1 cellular context compared by ENCODE assay signal in the genomic region with DNA sequence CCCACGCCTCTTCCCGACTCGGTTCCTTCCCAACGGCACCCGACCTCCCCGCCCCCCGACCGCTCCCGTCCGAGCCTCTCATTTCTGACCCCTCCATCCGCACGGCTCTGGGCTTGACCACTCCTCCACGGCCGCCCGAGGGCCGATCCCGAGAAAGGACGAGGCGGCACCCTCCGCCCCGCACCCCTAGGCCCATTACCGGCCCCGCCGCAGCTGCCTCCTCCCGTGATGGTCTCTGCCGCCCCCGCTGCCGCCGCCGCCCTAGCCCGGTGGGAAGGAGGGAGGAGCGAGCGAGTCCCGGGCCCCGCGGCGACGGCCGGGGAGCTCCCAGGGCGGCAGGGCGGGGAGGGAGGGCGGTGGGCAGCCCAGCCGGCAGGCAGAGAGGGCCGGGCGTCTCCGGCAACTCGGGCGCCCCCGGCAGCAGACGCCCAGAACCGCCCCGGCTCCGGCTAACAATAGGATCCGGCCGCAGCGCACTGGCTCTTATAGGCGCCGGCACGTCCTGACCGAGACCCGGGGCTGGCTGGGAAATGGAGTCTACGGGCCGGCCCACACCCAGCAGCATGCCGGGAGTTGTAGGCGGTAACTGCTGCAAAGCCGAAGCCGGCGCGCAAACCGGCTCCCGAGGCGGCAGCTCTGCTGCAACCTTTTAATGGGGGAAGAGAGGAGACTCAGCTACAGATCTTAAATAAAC.
TF ChIP-seq lines count a peak whose summit lies in the region.

A gene with protein sequence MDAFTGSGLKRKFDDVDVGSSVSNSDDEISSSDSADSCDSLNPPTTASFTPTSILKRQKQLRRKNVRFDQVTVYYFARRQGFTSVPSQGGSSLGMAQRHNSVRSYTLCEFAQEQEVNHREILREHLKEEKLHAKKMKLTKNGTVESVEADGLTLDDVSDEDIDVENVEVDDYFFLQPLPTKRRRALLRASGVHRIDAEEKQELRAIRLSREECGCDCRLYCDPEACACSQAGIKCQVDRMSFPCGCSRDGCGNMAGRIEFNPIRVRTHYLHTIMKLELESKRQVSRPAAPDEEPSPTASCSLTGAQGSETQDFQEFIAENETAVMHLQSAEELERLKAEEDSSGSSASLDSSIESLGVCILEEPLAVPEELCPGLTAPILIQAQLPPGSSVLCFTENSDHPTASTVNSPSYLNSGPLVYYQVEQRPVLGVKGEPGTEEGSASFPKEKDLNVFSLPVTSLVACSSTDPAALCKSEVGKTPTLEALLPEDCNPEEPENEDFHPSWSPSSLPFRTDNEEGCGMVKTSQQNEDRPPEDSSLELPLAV (minus strand): TSS at position 457 of the 694 bp plus-strand sequence. CDS start 7,035 bp downstream, outside the sequence.

TF ChIP-seq in HepG2, 621 proteins besides CTCF, POLR2A, EP300 and RAD21 (continued from another document and continues in another):
- TF ChIP-seq, protein P1, sequence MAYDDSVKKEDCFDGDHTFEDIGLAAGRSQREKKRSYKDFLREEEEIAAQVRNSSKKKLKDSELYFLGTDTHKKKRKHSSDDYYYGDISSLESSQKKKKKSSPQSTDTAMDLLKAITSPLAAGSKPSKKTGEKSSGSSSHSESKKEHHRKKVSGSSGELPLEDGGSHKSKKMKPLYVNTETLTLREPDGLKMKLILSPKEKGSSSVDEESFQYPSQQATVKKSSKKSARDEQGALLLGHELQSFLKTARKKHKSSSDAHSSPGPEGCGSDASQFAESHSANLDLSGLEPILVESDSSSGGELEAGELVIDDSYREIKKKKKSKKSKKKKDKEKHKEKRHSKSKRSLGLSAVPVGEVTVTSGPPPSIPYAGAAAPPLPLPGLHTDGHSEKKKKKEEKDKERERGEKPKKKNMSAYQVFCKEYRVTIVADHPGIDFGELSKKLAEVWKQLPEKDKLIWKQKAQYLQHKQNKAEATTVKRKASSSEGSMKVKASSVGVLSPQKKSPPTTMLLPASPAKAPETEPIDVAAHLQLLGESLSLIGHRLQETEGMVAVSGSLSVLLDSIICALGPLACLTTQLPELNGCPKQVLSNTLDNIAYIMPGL (CRISPR knock-in tag; IDR thresholded peaks at IDR 0.05; ENCODE audit: borderline replicate concordance in 1 of 2, low read depth in 1 of 2) = peak in 1 of 2 experiments; percentile 84; a peak in 2 of 4 replicates
- TF ChIP-seq SRSF1 (optimal IDR thresholded peaks at IDR 0.05; ENCODE audit: low read depth, low read length) (peak; percentile 89), GZF1 (CRISPR knock-in tag; IDR thresholded peaks at IDR 0.05) (peak; percentile 69), YEATS2 (CRISPR knock-in tag; IDR thresholded peaks at IDR 0.05; ENCODE audit: borderline replicate concordance) (peak; percentile 28; the same call in 1 of the 2 replicates), ESRRA (CRISPR knock-in tag; IDR thresholded peaks at IDR 0.05; ENCODE audit: low read depth) (0 out of 2 replicates have a peak, but pooled peaks have one; percentile 32), ZNF543 (CRISPR knock-in tag; IDR thresholded peaks at IDR 0.05) (no peak), ZKSCAN5 (CRISPR knock-in tag; IDR thresholded peaks at IDR 0.05) (peak; percentile 18; the same call in 1 of the 2 replicates), TBP (CRISPR knock-in tag; IDR thresholded peaks at IDR 0.05) (no peak), FOXC1 (CRISPR knock-in tag; IDR thresholded peaks at IDR 0.05; ENCODE audit: borderline replicate concordance) (peak; percentile 83; the same call in 1 of the 2 replicates), MTA1 (CRISPR knock-in tag; IDR thresholded peaks at IDR 0.05; ENCODE audit: borderline replicate concordance) (0 out of 2 replicates have a peak, but pooled peaks have one; percentile 15), ZBTB20 (CRISPR knock-in tag; IDR thresholded peaks at IDR 0.05; ENCODE audit: borderline replicate concordance, low read depth) (peak; percentile 51; the same call in 1 of the 2 replicates), SRSF4 (IDR thresholded peaks at IDR 0.05; ENCODE audit: low read depth, low read length, poor library complexity, severe bottlenecking) (no peak), CHCHD3 (CRISPR knock-in tag; IDR thresholded peaks at IDR 0.05) (peak; percentile 49; the same call in 1 of the 2 replicates), JUND (CRISPR knock-in tag; IDR thresholded peaks at IDR 0.05) (no peak), YY1 (IDR thresholded peaks at IDR 0.05; ENCODE audit: insufficient read depth, insufficient replicate concordance, low read depth, low read length) (peak; percentile 76), SIN3B (IDR thresholded peaks at IDR 0.05; ENCODE audit: low read length) (peak; percentile 56; the same call in 1 of the 2 replicates), ZNF747 (CRISPR knock-in tag; IDR thresholded peaks at IDR 0.05; ENCODE audit: borderline replicate concordance) (0 out of 2 replicates have a peak, but pooled peaks have one; percentile 58), KLF16 (CRISPR knock-in tag; IDR thresholded peaks at IDR 0.05) (peak in 1 of 2 experiments; percentile 58; a peak in 1 of 4 replicates), ZNF263 (CRISPR knock-in tag; IDR thresholded peaks at IDR 0.05) (peak; percentile 19; the same call in 1 of the 2 replicates), ZNF776 (CRISPR knock-in tag; IDR thresholded peaks at IDR 0.05) (peak; percentile 53; the same call in 1 of the 2 replicates), KAT8 (CRISPR knock-in tag; IDR thresholded peaks at IDR 0.05) (peak; percentile 84), ZNF296 (CRISPR knock-in tag; conservative IDR thresholded peaks at IDR 0.05) (0 out of 2 replicates have a peak, but pooled peaks have one; percentile 56), PHF5A (CRISPR knock-in tag; IDR thresholded peaks at IDR 0.05; ENCODE audit: low read depth, unreplicated experiment) (peak; percentile 71), YEATS4 (CRISPR knock-in tag; IDR thresholded peaks at IDR 0.05; ENCODE audit: borderline replicate concordance) (peak; percentile 66), ETV6 (CRISPR knock-in tag; conservative IDR thresholded peaks at IDR 0.05) (peak; percentile 75; the same call in 1 of the 2 replicates), CBFB (CRISPR knock-in tag; IDR thresholded peaks at IDR 0.05) (peak; percentile 53; the same call in 1 of the 2 replicates), SUZ12 (IDR thresholded peaks at IDR 0.05; ENCODE audit: low read depth, low read length) (peak; percentile 85), ISX (CRISPR knock-in tag; conservative IDR thresholded peaks at IDR 0.05) (peak; percentile 50; the same call in 1 of the 2 replicates), ELF1 (CRISPR knock-in tag; IDR thresholded peaks at IDR 0.05) (peak; percentile 79), SOX13 (IDR thresholded peaks at IDR 0.05) (no peak), SOX13 (CRISPR knock-in tag; conservative IDR thresholded peaks at IDR 0.05 in 1 of 2, IDR thresholded peaks at IDR 0.05 in 1 of 2) (peak in 1 of 2 experiments; percentile 66; a peak in 1 of 4 replicates), ATM (IDR thresholded peaks at IDR 0.05; ENCODE audit: borderline replicate concordance) (no peak), ZNF703 (CRISPR knock-in tag; IDR thresholded peaks at IDR 0.05; ENCODE audit: borderline replicate concordance) (no peak; the same call in 1 of the 2 replicates), GTF2F1 (IDR thresholded peaks at IDR 0.05; ENCODE audit: low read length) (peak; percentile 91), MXI1 (IDR thresholded peaks at IDR 0.05; ENCODE audit: borderline replicate concordance, low read depth, low read length) (peak; percentile 77; the same call in 1 of the 3 replicates), PITX1 (CRISPR knock-in tag; IDR thresholded peaks at IDR 0.05) (peak; percentile 48)
- TF ChIP-seq, protein P2, sequence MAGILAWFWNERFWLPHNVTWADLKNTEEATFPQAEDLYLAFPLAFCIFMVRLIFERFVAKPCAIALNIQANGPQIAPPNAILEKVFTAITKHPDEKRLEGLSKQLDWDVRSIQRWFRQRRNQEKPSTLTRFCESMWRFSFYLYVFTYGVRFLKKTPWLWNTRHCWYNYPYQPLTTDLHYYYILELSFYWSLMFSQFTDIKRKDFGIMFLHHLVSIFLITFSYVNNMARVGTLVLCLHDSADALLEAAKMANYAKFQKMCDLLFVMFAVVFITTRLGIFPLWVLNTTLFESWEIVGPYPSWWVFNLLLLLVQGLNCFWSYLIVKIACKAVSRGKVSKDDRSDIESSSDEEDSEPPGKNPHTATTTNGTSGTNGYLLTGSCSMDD (CRISPR knock-in tag; IDR thresholded peaks at IDR 0.05) = no peak
- TF ChIP-seq, protein P3, sequence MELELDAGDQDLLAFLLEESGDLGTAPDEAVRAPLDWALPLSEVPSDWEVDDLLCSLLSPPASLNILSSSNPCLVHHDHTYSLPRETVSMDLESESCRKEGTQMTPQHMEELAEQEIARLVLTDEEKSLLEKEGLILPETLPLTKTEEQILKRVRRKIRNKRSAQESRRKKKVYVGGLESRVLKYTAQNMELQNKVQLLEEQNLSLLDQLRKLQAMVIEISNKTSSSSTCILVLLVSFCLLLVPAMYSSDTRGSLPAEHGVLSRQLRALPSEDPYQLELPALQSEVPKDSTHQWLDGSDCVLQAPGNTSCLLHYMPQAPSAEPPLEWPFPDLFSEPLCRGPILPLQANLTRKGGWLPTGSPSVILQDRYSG (CRISPR knock-in tag; IDR thresholded peaks at IDR 0.05) = peak; percentile 81
- TF ChIP-seq, protein P4, sequence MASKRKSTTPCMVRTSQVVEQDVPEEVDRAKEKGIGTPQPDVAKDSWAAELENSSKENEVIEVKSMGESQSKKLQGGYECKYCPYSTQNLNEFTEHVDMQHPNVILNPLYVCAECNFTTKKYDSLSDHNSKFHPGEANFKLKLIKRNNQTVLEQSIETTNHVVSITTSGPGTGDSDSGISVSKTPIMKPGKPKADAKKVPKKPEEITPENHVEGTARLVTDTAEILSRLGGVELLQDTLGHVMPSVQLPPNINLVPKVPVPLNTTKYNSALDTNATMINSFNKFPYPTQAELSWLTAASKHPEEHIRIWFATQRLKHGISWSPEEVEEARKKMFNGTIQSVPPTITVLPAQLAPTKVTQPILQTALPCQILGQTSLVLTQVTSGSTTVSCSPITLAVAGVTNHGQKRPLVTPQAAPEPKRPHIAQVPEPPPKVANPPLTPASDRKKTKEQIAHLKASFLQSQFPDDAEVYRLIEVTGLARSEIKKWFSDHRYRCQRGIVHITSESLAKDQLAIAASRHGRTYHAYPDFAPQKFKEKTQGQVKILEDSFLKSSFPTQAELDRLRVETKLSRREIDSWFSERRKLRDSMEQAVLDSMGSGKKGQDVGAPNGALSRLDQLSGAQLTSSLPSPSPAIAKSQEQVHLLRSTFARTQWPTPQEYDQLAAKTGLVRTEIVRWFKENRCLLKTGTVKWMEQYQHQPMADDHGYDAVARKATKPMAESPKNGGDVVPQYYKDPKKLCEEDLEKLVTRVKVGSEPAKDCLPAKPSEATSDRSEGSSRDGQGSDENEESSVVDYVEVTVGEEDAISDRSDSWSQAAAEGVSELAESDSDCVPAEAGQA (IDR thresholded peaks at IDR 0.05; ENCODE audit: low read depth) = no peak; the same call in 1 of the 2 replicates
- TF ChIP-seq, protein P4 (CRISPR knock-in tag; IDR thresholded peaks at IDR 0.05; ENCODE audit: borderline replicate concordance) = 0 out of 2 replicates have a peak, but pooled peaks have one; percentile 60
- TF ChIP-seq, protein P5, sequence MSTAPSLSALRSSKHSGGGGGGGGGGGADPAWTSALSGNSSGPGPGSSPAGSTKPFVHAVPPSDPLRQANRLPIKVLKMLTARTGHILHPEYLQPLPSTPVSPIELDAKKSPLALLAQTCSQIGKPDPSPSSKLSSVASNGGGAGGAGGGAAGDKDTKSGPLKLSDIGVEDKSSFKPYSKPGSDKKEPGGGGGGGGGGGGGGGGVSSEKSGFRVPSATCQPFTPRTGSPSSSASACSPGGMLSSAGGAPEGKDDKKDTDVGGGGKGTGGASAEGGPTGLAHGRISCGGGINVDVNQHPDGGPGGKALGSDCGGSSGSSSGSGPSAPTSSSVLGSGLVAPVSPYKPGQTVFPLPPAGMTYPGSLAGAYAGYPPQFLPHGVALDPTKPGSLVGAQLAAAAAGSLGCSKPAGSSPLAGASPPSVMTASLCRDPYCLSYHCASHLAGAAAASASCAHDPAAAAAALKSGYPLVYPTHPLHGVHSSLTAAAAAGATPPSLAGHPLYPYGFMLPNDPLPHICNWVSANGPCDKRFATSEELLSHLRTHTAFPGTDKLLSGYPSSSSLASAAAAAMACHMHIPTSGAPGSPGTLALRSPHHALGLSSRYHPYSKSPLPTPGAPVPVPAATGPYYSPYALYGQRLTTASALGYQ (CRISPR knock-in tag; IDR thresholded peaks at IDR 0.05) = 0 out of 2 replicates have a peak, but pooled peaks have one; percentile 40
- TF ChIP-seq, protein P6, sequence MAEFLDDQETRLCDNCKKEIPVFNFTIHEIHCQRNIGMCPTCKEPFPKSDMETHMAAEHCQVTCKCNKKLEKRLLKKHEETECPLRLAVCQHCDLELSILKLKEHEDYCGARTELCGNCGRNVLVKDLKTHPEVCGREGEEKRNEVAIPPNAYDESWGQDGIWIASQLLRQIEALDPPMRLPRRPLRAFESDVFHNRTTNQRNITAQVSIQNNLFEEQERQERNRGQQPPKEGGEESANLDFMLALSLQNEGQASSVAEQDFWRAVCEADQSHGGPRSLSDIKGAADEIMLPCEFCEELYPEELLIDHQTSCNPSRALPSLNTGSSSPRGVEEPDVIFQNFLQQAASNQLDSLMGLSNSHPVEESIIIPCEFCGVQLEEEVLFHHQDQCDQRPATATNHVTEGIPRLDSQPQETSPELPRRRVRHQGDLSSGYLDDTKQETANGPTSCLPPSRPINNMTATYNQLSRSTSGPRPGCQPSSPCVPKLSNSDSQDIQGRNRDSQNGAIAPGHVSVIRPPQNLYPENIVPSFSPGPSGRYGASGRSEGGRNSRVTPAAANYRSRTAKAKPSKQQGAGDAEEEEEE (CRISPR knock-in tag; IDR thresholded peaks at IDR 0.05; ENCODE audit: borderline replicate concordance) = 0 out of 2 replicates have a peak, but pooled peaks have one; percentile 16
- TF ChIP-seq, protein P7, sequence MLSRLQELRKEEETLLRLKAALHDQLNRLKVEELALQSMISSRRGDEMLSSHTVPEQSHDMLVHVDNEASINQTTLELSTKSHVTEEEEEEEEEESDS (CRISPR knock-in tag; IDR thresholded peaks at IDR 0.05; ENCODE audit: borderline replicate concordance) = 0 out of 2 replicates have a peak, but pooled peaks have one; percentile 42
